Comparison of ENCODE assay signal across 8 cellular contexts in the genomic region with DNA sequence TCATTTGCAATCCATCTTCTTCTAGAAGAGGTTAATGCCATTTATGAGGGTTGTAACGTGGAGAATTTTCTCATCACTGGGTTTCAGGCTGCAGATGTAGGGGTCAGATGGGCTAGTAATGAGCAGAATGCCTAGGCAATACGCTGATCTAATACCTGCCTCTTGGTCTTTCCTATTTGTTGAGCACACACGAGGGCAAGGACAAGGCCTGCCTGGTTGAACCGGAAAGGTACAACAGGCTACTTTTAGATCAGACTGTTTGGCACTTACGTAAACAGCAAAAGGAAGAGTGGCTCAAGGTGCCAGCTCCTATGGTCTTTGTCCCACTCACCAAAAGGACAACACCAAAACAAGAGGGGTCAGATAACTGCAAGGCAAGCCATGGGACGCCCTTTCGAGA.
"Had no signal": no experiment of that assay in that cellular context is flagged by ENCODE, and none has a peak within 500 bp of the region (broad histone marks: within the 10 kb centered on the region; RNA-seq: fewer than 3 reads in every experiment).

No MANE protein-coding gene starts in this region.

- ATAC-seq: GM23338 had no signal

- H3K27me3 Mint-ChIP-seq: IgD-negative memory B cell had no signal

- H3K4me3 ChIP-seq: GM23338 had no signal

- H3K9me3 Mint-ChIP-seq: GM23338, H9, IgD-negative memory B cell had no signal

- DNase-seq: H9, HCEC 1CT, KBM-7 had no signal

- H3K4me3 Mint-ChIP-seq: GM23338, H9, IgD-negative memory B cell had no signal

- H3K27ac Mint-ChIP-seq: GM23338, IgD-negative memory B cell had no signal

- H2AFZ ChIP-seq: GM23338 had no signal

- H3K4me2 ChIP-seq: GM23338 had no signal

- H3K4me1 Mint-ChIP-seq: GM23338, H9, IgD-negative memory B cell had no signal

- FAIRE-seq: H1, H54, HTR-8/SVneo had no signal
